Comparison of ENCODE assay signal across 19 cellular contexts in genomic region chr4:80264352-80264647, GRCh38. TPM values are rescaled to one million over a fixed set of nuclear protein-coding genes. Genes with fewer than 3 reads are reported as not detected.
A peak's percentile ranks its signal among the peaks of the same experiment; 100 is the strongest.
DNase-seq lines count a peak whose midpoint lies in the region; FAIRE-seq and TF ChIP-seq lines count a peak whose summit lies in the region.
"Had no signal": no experiment of that assay in that cellular context is flagged by ENCODE, and none has a peak within 500 bp of the region (broad histone marks: within the 10 kb centered on the region; RNA-seq: fewer than 3 reads in every experiment).

No MANE protein-coding gene starts in this region.

- BruUV-seq in mammary epithelial cell (replicated peaks; lab: Mats Ljungman, UMichigan), result no TSS peak
- no TSS peak for BruUV-seq in endothelial cell of umbilical vein (replicated peaks; lab: Mats Ljungman, UMichigan)

- DNase-seq in mammary epithelial cell, result no peak
- no peak for DNase-seq in breast epithelium (ENCODE audit: low spot score in 2 of 2)
- no peak for DNase-seq in endothelial cell of umbilical vein (ENCODE audit: low read depth, low spot score)
- DNase-seq in nephron progenitor cell, result no peak
- DNase-seq in NCI-H82 treated with DMSO at 0.1 percent for 48 hours (lab: John Stamatoyannopoulos, UW; ENCODE audit: unreplicated experiment), result no peak
- DNase-seq in stimulated activated CD4-positive, alpha-beta T cell treated with anti-CD3 and anti-CD28 coated beads, Interleukin-12 subunit alpha, Interleukin-12 subunit beta, amount 100 ng/mL, for 4 hours, result no peak
- DNase-seq in AG08395 (ENCODE audit: low spot score), result no peak
- DNase-seq in activated CD4-positive, alpha-beta T cell treated with anti-CD3 and anti-CD28 coated beads for 1 hour, result no peak
- DNase-seq: DMS 273 treated with DMSO at 0.1 percent for 48 hours, HCEC 1CT, KBM-7, NCI-H1105 treated with DMSO at 0.1 percent for 48 hours, NCI-H1694, NCI-H2081 treated with DMSO at 0.1 percent for 48 hours, Right ventricle myocardium superior had no signal

- TF ChIP-seq CTCF in mammary epithelial cell (conservative IDR thresholded peaks at IDR 0.05 in 1 of 2, IDR thresholded peaks at IDR 0.05 in 1 of 2; ENCODE audit: extremely low read depth in 1 of 2, insufficient read depth in 1 of 2, low read depth in 1 of 2, low read length in 2 of 2) (no peak), breast epithelium (IDR thresholded peaks at IDR 0.05) (no peak), endothelial cell of umbilical vein (IDR thresholded peaks at IDR 0.05; ENCODE audit: extremely low read depth in 1 of 2, insufficient read depth in 1 of 2, low read depth in 1 of 2, low read length in 2 of 2) (no peak), nephron progenitor cell (IDR thresholded peaks at IDR 0.05) (no peak)

- H3K36me3 Mint-ChIP-seq in nephron progenitor cell (ENCODE audit: low read depth), result no peaks in the 10 kb centered on the region

- no peak overlapping the region for H3K9ac ChIP-seq in mammary epithelial cell (ENCODE audit: insufficient read depth, low read length)
- H3K9ac ChIP-seq in endothelial cell of umbilical vein (replicated peaks; ENCODE audit: extremely low read depth, insufficient read depth, low read length), result no peak overlapping the region

- dilution Hi-C loops in mammary epithelial cell (cut with HindIII; ENCODE audit: low sequenced_read_pairs), result no loop called here
- dilution Hi-C loops in endothelial cell of umbilical vein (cut with MboI; ENCODE audit: extremely low pct_ligation_motif_present, low sequenced_read_pairs), result no loop called here

- POLR2A ChIA-PET in endothelial cell of umbilical vein (lab: Charles Lee), result no interaction called here

- H3K4me2 ChIP-seq in mammary epithelial cell (ENCODE audit: insufficient read depth, low read depth, low read length) (peak overlapping the region; percentile 67), endothelial cell of umbilical vein (ENCODE audit: insufficient read depth, low read length) (no peak overlapping the region)

- H3K27me3 ChIP-seq in mammary epithelial cell (ENCODE audit: insufficient read depth, low read length) (no peaks in the 10 kb centered on the region), breast epithelium (peaks cover 0 to 68% of the 10 kb centered on the region in 2 donors), endothelial cell of umbilical vein (ENCODE audit: control insufficient read depth in 2 of 2, insufficient read depth in 2 of 2, low read length in 2 of 2) (peaks cover 72 to 85% of the 10 kb centered on the region in 2 experiments)

- H3K79me2 ChIP-seq in mammary epithelial cell (ENCODE audit: insufficient read depth, low read length) (peaks cover 12% of the 10 kb centered on the region), endothelial cell of umbilical vein (ENCODE audit: control insufficient read depth, insufficient read depth, low read length) (no peaks in the 10 kb centered on the region)

- H3K27me3 Mint-ChIP-seq in nephron progenitor cell (ENCODE audit: low read depth, poor library complexity), result peaks cover 99% of the 10 kb centered on the region

- FAIRE-seq in endothelial cell of umbilical vein (lab: Jason Lieb, UNC), result no peak
- FAIRE-seq: RCC 7860 had no signal

- no peaks in the 10 kb centered on the region for H3K9me1 ChIP-seq in endothelial cell of umbilical vein (replicated peaks; ENCODE audit: control insufficient read depth, extremely low read depth, insufficient read depth, low read length)

- no peaks in the 10 kb centered on the region for H4K20me1 ChIP-seq in mammary epithelial cell (ENCODE audit: insufficient read depth, low read length)
- no peaks in the 10 kb centered on the region for H4K20me1 ChIP-seq in endothelial cell of umbilical vein (replicated peaks; ENCODE audit: control insufficient read depth, extremely low read depth, insufficient read depth, low read length)

- H3K27ac Mint-ChIP-seq in nephron progenitor cell, result no peak overlapping the region
- H3K27ac Mint-ChIP-seq: CD14-positive monocyte had no signal

- H3K9me3 ChIP-seq in mammary epithelial cell (replicated peaks; ENCODE audit: insufficient read depth, low read length) (no peaks in the 10 kb centered on the region), breast epithelium (no peaks in the 10 kb centered on the region), endothelial cell of umbilical vein (replicated peaks; ENCODE audit: control insufficient read depth, insufficient read depth, low read length) (no peaks in the 10 kb centered on the region)

- H3K27ac ChIP-seq in mammary epithelial cell (ENCODE audit: insufficient read depth, low read depth, low read length) (no peak overlapping the region), breast epithelium (no peak overlapping the region), endothelial cell of umbilical vein (ENCODE audit: insufficient read depth, low read depth, low read length) (no peak overlapping the region)
- H3K27ac ChIP-seq: 22Rv1 had no signal

- WGBS in mammary epithelial cell (ENCODE audit: low coverage, missing lambda C conversion rate), result 8% methylated on average over 4 of the region's 4 CpGs

- in situ Hi-C loops in mammary epithelial cell (cut with MboI; ENCODE audit: low sequenced_read_pairs in 2 of 2), result no loop called here

- intact Hi-C loops in mammary epithelial cell (cut with micrococcal nuclease) (no loop called here), breast epithelium (cut with DNase I; ENCODE audit: low total_unique reads) (no loop called here), endothelial cell of umbilical vein (cut with micrococcal nuclease) (loop anchor here (1.0 kb wide), 1 partner anchor 11 kb away; no protein-coding TSS in a partner anchor)

- H2AFZ ChIP-seq in mammary epithelial cell (ENCODE audit: low read depth, low read length) (peak overlapping the region; percentile 47), endothelial cell of umbilical vein (ENCODE audit: low read depth, low read length) (no peak overlapping the region)

- H3K9me3 Mint-ChIP-seq in nephron progenitor cell, result no peaks in the 10 kb centered on the region

- TF ChIP-seq POLR2A in breast epithelium (IDR thresholded peaks at IDR 0.05) (no peak), endothelial cell of umbilical vein (IDR thresholded peaks at IDR 0.05; ENCODE audit: low read depth, low read length) (no peak)

- peak overlapping the region; percentile 57 for H3K4me3 Mint-ChIP-seq in nephron progenitor cell

- peaks cover 46% of the 10 kb centered on the region for H3K4me1 Mint-ChIP-seq in nephron progenitor cell

- CTCF ChIA-PET in mammary epithelial cell (lab: Charles Lee; ENCODE audit: low non-redundant PET), result interaction anchor here (0.8 kb wide), 1 partner anchor 17 kb away, joined by 3 read pairs; no protein-coding TSS in a partner anchor
- CTCF ChIA-PET in endothelial cell of umbilical vein (lab: Charles Lee), result interaction anchor here (1.0 to 2.9 kb wide), 7 partner anchors 16 to 72 kb away, joined by 3 to 36 read pairs (median 8); partner anchors contain the start of gene CFAP299

- no peaks in the 10 kb centered on the region for H3K36me3 ChIP-seq in mammary epithelial cell (ENCODE audit: insufficient read depth, low read length)
- no peaks in the 10 kb centered on the region for H3K36me3 ChIP-seq in breast epithelium
- H3K36me3 ChIP-seq in endothelial cell of umbilical vein (ENCODE audit: control insufficient read depth in 2 of 2, extremely low read depth in 1 of 2, insufficient read depth in 2 of 2, low read length in 2 of 2), result no peaks in the 10 kb centered on the region

- H3K4me1 ChIP-seq in mammary epithelial cell (ENCODE audit: insufficient read depth, low read length), result peaks cover 34% of the 10 kb centered on the region
- no peaks in the 10 kb centered on the region for H3K4me1 ChIP-seq in breast epithelium
- peaks cover 12% of the 10 kb centered on the region for H3K4me1 ChIP-seq in endothelial cell of umbilical vein (ENCODE audit: control insufficient read depth, extremely low read depth, insufficient read depth, low read length)

- no peak overlapping the region for H3K4me3 ChIP-seq in mammary epithelial cell (replicated peaks in 1 of 3; ENCODE audit: insufficient read depth in 1 of 3, low read depth in 2 of 3, low read length in 3 of 3)
- H3K4me3 ChIP-seq in breast epithelium, result no peak overlapping the region
- no peak overlapping the region for H3K4me3 ChIP-seq in endothelial cell of umbilical vein (replicated peaks in 1 of 3; ENCODE audit: insufficient read depth in 1 of 3, low read depth in 1 of 3, low read length in 3 of 3)

TF ChIP-seq in endothelial cell of umbilical vein, 7 proteins besides CTCF, POLR2A, EP300 and RAD21:
- TF ChIP-seq FOS (IDR thresholded peaks at IDR 0.05; ENCODE audit: borderline replicate concordance, insufficient read depth, low read length) (no peak), EZH2 (IDR thresholded peaks at IDR 0.05; ENCODE audit: borderline replicate concordance, low read depth, low read length, severe bottlenecking) (peak; percentile 37), GATA2 (IDR thresholded peaks at IDR 0.05; ENCODE audit: insufficient read depth, insufficient read length, low read depth, low read length) (no peak)

RNA-seq across cellular contexts. Expression of gene FGF5, which starts 2.2 kb away (rescaled TPM):
- total RNA-seq in mammary epithelial cell, result 1 to 10 TPM in 1 of 2 donors, under 1 TPM in 1; 0.17 to 2.9 TPM
- 3.9 TPM for polyA plus RNA-seq in mammary epithelial cell
- polyA minus RNA-seq in mammary epithelial cell, result 19.9 TPM
- not detected for total RNA-seq in breast epithelium
- 0.13 and 1.7 TPM in 2 replicates for total RNA-seq in endothelial cell of umbilical vein
- 0.37 and 0.73 TPM in 2 replicates for polyA plus RNA-seq in endothelial cell of umbilical vein
- polyA plus RNA-seq in endothelial cell of umbilical vein (2011; cell fraction: cytosol; rRNA removed), result 0.37 and 0.75 TPM in 2 replicates
- 0.84 and 1.0 TPM in 2 replicates for polyA plus RNA-seq in endothelial cell of umbilical vein (2011; cell fraction: nucleus; rRNA removed)
- polyA plus RNA-seq in endothelial cell of umbilical vein (2012), result 6.9 and 8.4 TPM in 2 replicates
- polyA minus RNA-seq in endothelial cell of umbilical vein, result 0.73 and 2.3 TPM in 2 replicates
- polyA minus RNA-seq in endothelial cell of umbilical vein (2011; cell fraction: cytosol; rRNA and poly(A)+ RNA removed), result not detected
- polyA minus RNA-seq in endothelial cell of umbilical vein (2011; cell fraction: nucleus; rRNA and poly(A)+ RNA removed), result 2.5 and 4.5 TPM in 2 replicates
- total RNA-seq: NCI-H460 had no signal
- polyA plus RNA-seq: CD14-positive monocyte had no signal
